In genomic region chr3:59654953-59655430, GRCh38 we compare ENCODE assay signal across 23 cellular contexts.
A peak's percentile ranks its signal among the peaks of the same experiment; 100 is the strongest.
DNase-seq lines count a peak whose midpoint lies in the region; ATAC-seq and TF ChIP-seq lines count a peak whose summit lies in the region.
"Had no signal": no experiment of that assay in that cellular context is flagged by ENCODE, and none has a peak within 500 bp of the region (broad histone marks: within the 10 kb centered on the region; RNA-seq: fewer than 3 reads in every experiment).

No MANE protein-coding gene starts in this region.

- peak overlapping the region; percentile 60 for H3K4me3 ChIP-seq in adipocyte (ENCODE audit: low read length)
- peak overlapping the region in 1 of 2 experiments; percentile 3 for H3K4me3 ChIP-seq in neutrophil (ENCODE audit: low read depth in 1 of 2, low read length in 1 of 2)
- H3K4me3 ChIP-seq: SJSA1 had no signal

- peaks cover 35% of the 10 kb centered on the region for H3K4me1 ChIP-seq in adipocyte (ENCODE audit: control insufficient read depth, insufficient read depth, low read length)
- H3K4me1 ChIP-seq in neutrophil (ENCODE audit: control insufficient read depth in 1 of 2, insufficient read depth in 1 of 2, low read depth in 1 of 2, low read length in 1 of 2) = peaks cover 18 to 30% of the 10 kb centered on the region in 2 experiments
- H3K4me1 ChIP-seq: SJSA1 had no signal

- in situ Hi-C loops in G401 (cut with HindIII; ENCODE audit: low sequenced_read_pairs) = no loop called here

- no peak overlapping the region for H3K27ac Mint-ChIP-seq in progenitor cell of endocrine pancreas
- H3K27ac Mint-ChIP-seq in stimulated activated effector memory CD8-positive, alpha-beta T cell treated with anti-CD3 and anti-CD28 coated beads, Interleukin-12 subunit alpha, Interleukin-12 subunit beta, amount 100 ng/mL, for 72 hours = no peak overlapping the region
- H3K27ac Mint-ChIP-seq: CD4-positive, CD25-positive, alpha-beta regulatory T cell had no signal

- no peaks in the 10 kb centered on the region for H3K36me3 Mint-ChIP-seq in progenitor cell of endocrine pancreas (ENCODE audit: insufficient read depth)
- no peaks in the 10 kb centered on the region for H3K36me3 Mint-ChIP-seq in stimulated activated effector memory CD8-positive, alpha-beta T cell treated with anti-CD3 and anti-CD28 coated beads, Interleukin-12 subunit alpha, Interleukin-12 subunit beta, amount 100 ng/mL, for 72 hours

- peaks cover 10% of the 10 kb centered on the region for H3K9me3 Mint-ChIP-seq in progenitor cell of endocrine pancreas (ENCODE audit: low read depth)
- peaks cover 6% of the 10 kb centered on the region for H3K9me3 Mint-ChIP-seq in stimulated activated effector memory CD8-positive, alpha-beta T cell treated with anti-CD3 and anti-CD28 coated beads, Interleukin-12 subunit alpha, Interleukin-12 subunit beta, amount 100 ng/mL, for 72 hours

- H3K4me1 Mint-ChIP-seq in progenitor cell of endocrine pancreas (ENCODE audit: low read depth) = peaks cover 2% of the 10 kb centered on the region
- H3K4me1 Mint-ChIP-seq in stimulated activated effector memory CD8-positive, alpha-beta T cell treated with anti-CD3 and anti-CD28 coated beads, Interleukin-12 subunit alpha, Interleukin-12 subunit beta, amount 100 ng/mL, for 72 hours = no peaks in the 10 kb centered on the region
- H3K4me1 Mint-ChIP-seq: CD4-positive, CD25-positive, alpha-beta regulatory T cell had no signal

- no peak for ATAC-seq in stimulated activated effector memory CD8-positive, alpha-beta T cell treated with anti-CD3 and anti-CD28 coated beads, Interleukin-12 subunit alpha, Interleukin-12 subunit beta, amount 100 ng/mL, for 72 hours
- ATAC-seq in GM21423 (IDR thresholded peaks at IDR 0.05; ENCODE audit: unreplicated experiment) = no peak
- ATAC-seq in HG03432 (IDR thresholded peaks at IDR 0.05; ENCODE audit: unreplicated experiment) = no peak
- ATAC-seq: HepG2 had no signal

- peaks cover 7% of the 10 kb centered on the region for H3K9me3 ChIP-seq in adipocyte (ENCODE audit: control insufficient read depth, low read length)
- no peaks in the 10 kb centered on the region for H3K9me3 ChIP-seq in neutrophil
- H3K9me3 ChIP-seq: SJSA1 had no signal

- H3K27me3 ChIP-seq in adipocyte (replicated peaks; ENCODE audit: control insufficient read depth, insufficient read depth, low read length) (no peaks in the 10 kb centered on the region), neutrophil (no peaks in the 10 kb centered on the region)
- H3K27me3 ChIP-seq: SJSA1 had no signal

- no peaks in the 10 kb centered on the region for H3K36me3 ChIP-seq in adipocyte (ENCODE audit: control insufficient read depth, insufficient read depth, low read length, severe bottlenecking)
- H3K36me3 ChIP-seq in neutrophil = no peaks in the 10 kb centered on the region
- H3K36me3 ChIP-seq: SJSA1 had no signal

- DNase-seq in G401 (ENCODE audit: low spot score) (peak; percentile 34), adipocyte (ENCODE audit: low read depth) (no peak), epithelial cell of prostate (ENCODE audit: low read depth, low spot score) (no peak), progenitor cell of endocrine pancreas (ENCODE audit: low spot score, unreplicated experiment) (no peak)
- no peak for DNase-seq in stimulated activated effector memory CD8-positive, alpha-beta T cell treated with anti-CD3 and anti-CD28 coated beads, Interleukin-12 subunit alpha, Interleukin-12 subunit beta, amount 100 ng/mL, for 72 hours (ENCODE audit: low spot score in 2 of 2)
- DNase-seq: Calu3; CD4-positive, CD25-positive, alpha-beta regulatory T cell; DMS79 treated with DMSO at 0.1 percent for 48 hours; GF-D8; GOT3; MM.1S; NCI-H1417; NCI-H2029; NCI-H2171 treated with DMSO at 0.1 percent for 48 hours; NCI-H510A; NK-92 treated with Interleukin-12 subunit alpha and Interleukin-12 subunit beta, amount 100 ng/mL, for 24 hours; OCI-M1; RPMI8226 had no signal

- no peak overlapping the region for H3K4me3 Mint-ChIP-seq in progenitor cell of endocrine pancreas (ENCODE audit: low read depth)
- no peak overlapping the region for H3K4me3 Mint-ChIP-seq in stimulated activated effector memory CD8-positive, alpha-beta T cell treated with anti-CD3 and anti-CD28 coated beads, Interleukin-12 subunit alpha, Interleukin-12 subunit beta, amount 100 ng/mL, for 72 hours
- H3K4me3 Mint-ChIP-seq: CD4-positive, CD25-positive, alpha-beta regulatory T cell had no signal

- H3K9ac ChIP-seq in adipocyte (ENCODE audit: low read length) = peak overlapping the region; percentile 59

- peaks cover 2% of the 10 kb centered on the region for H3K27me3 Mint-ChIP-seq in progenitor cell of endocrine pancreas

- H3K27ac ChIP-seq in epithelial cell of prostate (peak overlapping the region; percentile 78), neutrophil (peak overlapping the region; percentile 66)
- H3K27ac ChIP-seq: SJSA1 had no signal

- TF ChIP-seq CTCF in neutrophil (IDR thresholded peaks at IDR 0.05) (no peak), progenitor cell of endocrine pancreas (IDR thresholded peaks at IDR 0.05; ENCODE audit: unreplicated experiment) (no peak)
